1 cellular context compared by ENCODE assay signal in genomic region chr3:50568947-50569749, GRCh38.
TF ChIP-seq lines count a peak whose summit lies in the region.

Gene HEMK1 (plus strand): TSS chr3:50569522. CDS start chr3:50571105, 1,583 bp downstream.

TF ChIP-seq in HepG2, 621 proteins besides CTCF, POLR2A, EP300 and RAD21 (continued from another document and continues in another):
- TF ChIP-seq ZNF160 (CRISPR knock-in tag; IDR thresholded peaks at IDR 0.05) (no peak), KDM5B (CRISPR knock-in tag; IDR thresholded peaks at IDR 0.05; ENCODE audit: borderline replicate concordance) (no peak; the same call in 1 of the 2 replicates), FOXC1 (CRISPR knock-in tag; IDR thresholded peaks at IDR 0.05; ENCODE audit: borderline replicate concordance) (no peak), MTERF4 (CRISPR knock-in tag; IDR thresholded peaks at IDR 0.05) (peak; percentile 72; the same call in 1 of the 2 replicates), TARDBP (CRISPR knock-in tag; IDR thresholded peaks at IDR 0.05) (peak; percentile 76), ZNF747 (CRISPR knock-in tag; IDR thresholded peaks at IDR 0.05; ENCODE audit: borderline replicate concordance) (no peak), ZMYM2 (CRISPR knock-in tag; IDR thresholded peaks at IDR 0.05) (no peak), ZNF704 (CRISPR knock-in tag; IDR thresholded peaks at IDR 0.05; ENCODE audit: borderline replicate concordance) (no peak), TEAD3 (CRISPR knock-in tag; optimal IDR thresholded peaks at IDR 0.05; ENCODE audit: borderline replicate concordance) (peak; percentile 34), ZNF335 (CRISPR knock-in tag; IDR thresholded peaks at IDR 0.05) (no peak; the same call in 1 of the 2 replicates), ZNF530 (CRISPR knock-in tag; IDR thresholded peaks at IDR 0.05; ENCODE audit: low read depth) (no peak), PATZ1 (CRISPR knock-in tag; IDR thresholded peaks at IDR 0.05) (peak; percentile 79; the same call in 1 of the 2 replicates), ZNF329 (CRISPR knock-in tag; IDR thresholded peaks at IDR 0.05; ENCODE audit: low read depth) (no peak; the same call in 1 of the 2 replicates), MBNL3 (CRISPR knock-in tag; conservative IDR thresholded peaks at IDR 0.05) (no peak), CC2D1A (CRISPR knock-in tag; IDR thresholded peaks at IDR 0.05) (no peak), TCF12 (IDR thresholded peaks at IDR 0.05) (no peak), TCF12 (CRISPR knock-in tag; IDR thresholded peaks at IDR 0.05) (peak; percentile 62; the same call in 1 of the 2 replicates), ZNF563 (CRISPR knock-in tag; IDR thresholded peaks at IDR 0.05) (peak; percentile 76), BATF2 (CRISPR knock-in tag; IDR thresholded peaks at IDR 0.05) (peak; percentile 38; the same call in 1 of the 2 replicates), ZNF142 (CRISPR knock-in tag; IDR thresholded peaks at IDR 0.05) (0 out of 2 replicates have a peak, but pooled peaks have one; percentile 5), ONECUT2 (CRISPR knock-in tag; IDR thresholded peaks at IDR 0.05) (no peak), TBX3 (IDR thresholded peaks at IDR 0.05; ENCODE audit: borderline replicate concordance) (no peak), MXI1 (IDR thresholded peaks at IDR 0.05; ENCODE audit: borderline replicate concordance, low read depth, low read length) (peak; percentile 74; the same call in 1 of the 3 replicates), ZNF879 (CRISPR knock-in tag; IDR thresholded peaks at IDR 0.05) (no peak), MAFK (conservative IDR thresholded peaks at IDR 0.05 in 1 of 2, IDR thresholded peaks at IDR 0.05 in 1 of 2; ENCODE audit: low read length in 2 of 2) (no peak), RBFOX2 (IDR thresholded peaks at IDR 0.05; ENCODE audit: low read depth, low read length) (peak; percentile 83), THRA (CRISPR knock-in tag; IDR thresholded peaks at IDR 0.05; ENCODE audit: borderline replicate concordance) (peak; percentile 40; the same call in 1 of the 2 replicates), FOSL2 (CRISPR knock-in tag; IDR thresholded peaks at IDR 0.05) (peak; percentile 54; the same call in 1 of the 2 replicates), AKNA (CRISPR knock-in tag; IDR thresholded peaks at IDR 0.05; ENCODE audit: borderline replicate concordance) (no peak), CBX2 (IDR thresholded peaks at IDR 0.05; ENCODE audit: low read depth, low read length) (no peak), CBX2 (CRISPR knock-in tag; IDR thresholded peaks at IDR 0.05; ENCODE audit: low read depth) (no peak), ZNF414 (CRISPR knock-in tag; IDR thresholded peaks at IDR 0.05) (peak; percentile 88), ZBTB20 (CRISPR knock-in tag; IDR thresholded peaks at IDR 0.05; ENCODE audit: borderline replicate concordance, low read depth) (peak; percentile 42; the same call in 1 of the 2 replicates), ZNF121 (CRISPR knock-in tag; IDR thresholded peaks at IDR 0.05) (0 out of 2 replicates have a peak, but pooled peaks have one; percentile 36), YEATS4 (CRISPR knock-in tag; IDR thresholded peaks at IDR 0.05; ENCODE audit: borderline replicate concordance) (peak; percentile 98), ZBTB26 (CRISPR knock-in tag; IDR thresholded peaks at IDR 0.05; ENCODE audit: borderline replicate concordance) (no peak), ZNF446 (CRISPR knock-in tag; IDR thresholded peaks at IDR 0.05) (peak; percentile 69; the same call in 1 of the 2 replicates), DPF2 (CRISPR knock-in tag; IDR thresholded peaks at IDR 0.05; ENCODE audit: borderline replicate concordance, low read depth) (no peak), ZMYM3 (CRISPR knock-in tag; IDR thresholded peaks at IDR 0.05) (peak; percentile 65; the same call in 1 of the 2 replicates), ZFX (CRISPR knock-in tag; IDR thresholded peaks at IDR 0.05; ENCODE audit: low read depth) (peak; percentile 94)
